ENCODE assay signal across 15 cellular contexts in genomic region chr12:65634626-65635331, GRCh38.
DNase-seq lines count a peak whose midpoint lies in the region; ATAC-seq and TF ChIP-seq lines count a peak whose summit lies in the region.
"Had no signal": no experiment of that assay in that cellular context is flagged by ENCODE, and none has a peak within 500 bp of the region (broad histone marks: within the 10 kb centered on the region; RNA-seq: fewer than 3 reads in every experiment).

No MANE protein-coding gene starts in this region.

- no peak overlapping the region for H3K9ac ChIP-seq in fibroblast of lung (ENCODE audit: insufficient read depth, low read length)

- peak overlapping the region; percentile 100 for H3K27ac ChIP-seq in RWPE2 (ENCODE audit: poor library complexity, severe bottlenecking)
- H3K27ac ChIP-seq in fibroblast of lung (ENCODE audit: insufficient read depth, low read length) = peak overlapping the region; percentile 69
- H3K27ac ChIP-seq in dorsolateral prefrontal cortex = no peak overlapping the region
- H3K27ac ChIP-seq in gastrocnemius medialis = no peak overlapping the region

- intact Hi-C loops in dorsolateral prefrontal cortex (cut with DNase I) (no loop called here), gastrocnemius medialis (cut with DNase I; ENCODE audit: low total_unique reads) (no loop called here), left colon (cut with DNase I, micrococcal nuclease) (no loop called here)

- DNase-seq in EL = peak; percentile 74
- no peak for DNase-seq in RWPE2 (ENCODE audit: low spot score)
- DNase-seq in fibroblast of lung (ENCODE audit: low read depth in 2 of 2) = peak in 1 of 2 donors; percentile 79
- DNase-seq in retinal pigment epithelial cell (ENCODE audit: low read depth) = peak; percentile 60
- DNase-seq in dorsolateral prefrontal cortex = no peak
- DNase-seq in gastrocnemius medialis = no peak
- no peak for DNase-seq in left colon
- no peak for DNase-seq in NCI-H1048 (lab: John Stamatoyannopoulos, UW)
- DNase-seq: activated CD4-positive, alpha-beta T cell treated with anti-CD3 and anti-CD28 coated beads, Interleukin-2, amount 50 U/mL, for 4 hours; activated naive CD8-positive, alpha-beta T cell treated with anti-CD3 and anti-CD28 coated beads for 36 hours; activated T-cell treated with anti-CD3 and anti-CD28 coated beads, Interleukin-2, amount 50 U/mL, for 4 hours; C1 segment of cervical spinal cord; hippocampal formation; left ventricle myocardium superior; NCI-H1694 had no signal

- TF ChIP-seq CTCF in RWPE2 (IDR thresholded peaks at IDR 0.05; ENCODE audit: poor library complexity, severe bottlenecking) = no peak
- no peak for TF ChIP-seq CTCF in fibroblast of lung (conservative IDR thresholded peaks at IDR 0.05 in 1 of 2, IDR thresholded peaks at IDR 0.05 in 1 of 2; ENCODE audit: low read depth in 1 of 2, low read length in 2 of 2)
- no peak for TF ChIP-seq CTCF in retinal pigment epithelial cell (conservative IDR thresholded peaks at IDR 0.05; ENCODE audit: low read depth, low read length)
- TF ChIP-seq CTCF in dorsolateral prefrontal cortex (IDR thresholded peaks at IDR 0.05 in 54 of 56, conservative IDR thresholded peaks at IDR 0.05 in 2 of 56; ENCODE audit: low read depth in 1 of 56, partially characterized antibody in 56 of 56) = no peak
- no peak for TF ChIP-seq CTCF in gastrocnemius medialis (IDR thresholded peaks at IDR 0.05 in 4 of 5, conservative IDR thresholded peaks at IDR 0.05 in 1 of 5)

- TF ChIP-seq POLR2A in gastrocnemius medialis (IDR thresholded peaks at IDR 0.05) = no peak

- H3K36me3 ChIP-seq in RWPE2 (ENCODE audit: low read depth) (no peaks in the 10 kb centered on the region), fibroblast of lung (ENCODE audit: control insufficient read depth, insufficient read depth, low read length) (no peaks in the 10 kb centered on the region), gastrocnemius medialis (no peaks in the 10 kb centered on the region)

- peak overlapping the region; percentile 65 for H2AFZ ChIP-seq in fibroblast of lung (ENCODE audit: low read length)

- H3K4me1 ChIP-seq in RWPE2 (ENCODE audit: insufficient read depth, poor library complexity, severe bottlenecking) (peaks cover 52% of the 10 kb centered on the region), fibroblast of lung (ENCODE audit: control insufficient read depth, extremely low read depth, insufficient read depth, low read length) (peaks cover 30% of the 10 kb centered on the region), gastrocnemius medialis (no peaks in the 10 kb centered on the region)

- in situ Hi-C loops in gastrocnemius medialis (cut with MboI; ENCODE audit: low sequenced_read_pairs in 4 of 4) = no loop called here

- ATAC-seq in RWPE2 (ENCODE audit: low read depth) = peak; percentile 22; the same call in 2 of the 3 replicates
- ATAC-seq in gastrocnemius medialis = no peak
- no peak for ATAC-seq in left colon
- ATAC-seq: activated T-cell treated with anti-CD3 and anti-CD28 coated beads, Interleukin-2, amount 50 U/mL, for 4 hours; left ventricle myocardium superior had no signal

- H3K9me3 ChIP-seq in RWPE2 (ENCODE audit: severe bottlenecking) (peaks cover 4% of the 10 kb centered on the region), fibroblast of lung (ENCODE audit: control insufficient read depth, insufficient read depth, low read depth, low read length) (no peaks in the 10 kb centered on the region), gastrocnemius medialis (no peaks in the 10 kb centered on the region)

- H4K20me1 ChIP-seq in fibroblast of lung (ENCODE audit: control insufficient read depth, extremely low read depth, insufficient read depth, low read length) = no peaks in the 10 kb centered on the region

- H3K4me3 ChIP-seq in RWPE2 (ENCODE audit: severe bottlenecking) = no peak overlapping the region
- no peak overlapping the region for H3K4me3 ChIP-seq in fibroblast of lung (replicated peaks in 1 of 4; ENCODE audit: control extremely low read depth in 1 of 4, insufficient read depth in 1 of 4, low read depth in 3 of 4, low read length in 4 of 4)
- no peak overlapping the region for H3K4me3 ChIP-seq in retinal pigment epithelial cell (ENCODE audit: low read length)
- no peak overlapping the region for H3K4me3 ChIP-seq in dorsolateral prefrontal cortex
- H3K4me3 ChIP-seq in gastrocnemius medialis = no peak overlapping the region

- peak overlapping the region; percentile 35 for H3K4me2 ChIP-seq in fibroblast of lung (ENCODE audit: extremely low read depth, insufficient read depth, low read length)

- no peaks in the 10 kb centered on the region for H3K79me2 ChIP-seq in fibroblast of lung (ENCODE audit: control insufficient read depth, insufficient read depth, low read length)

- no peaks in the 10 kb centered on the region for H3K27me3 ChIP-seq in RWPE2 (ENCODE audit: insufficient read depth, poor library complexity, severe bottlenecking)
- H3K27me3 ChIP-seq in fibroblast of lung (ENCODE audit: control insufficient read depth, insufficient read depth, low read length) = no peaks in the 10 kb centered on the region
- H3K27me3 ChIP-seq in dorsolateral prefrontal cortex = peaks cover 0 to 6% (median 0%) of the 10 kb centered on the region in 45 donors
- no peaks in the 10 kb centered on the region for H3K27me3 ChIP-seq in gastrocnemius medialis

Comparison
In these comparisons a context has a peak if more than half of its experiments do, and no peak if none do; other contexts are left out.
1. DNase-seq: peak in EL (single experiment) and retinal pigment epithelial cell (single experiment); none in RWPE2 (single experiment), dorsolateral prefrontal cortex (0 of 10), gastrocnemius medialis (0 of 2), left colon (0 of 2) and NCI-H1048 (single experiment).
2. H3K27ac ChIP-seq: peak in RWPE2 (single experiment) and fibroblast of lung (single experiment); none in dorsolateral prefrontal cortex (0 of 59) and gastrocnemius medialis (0 of 4).